In the genomic region with DNA sequence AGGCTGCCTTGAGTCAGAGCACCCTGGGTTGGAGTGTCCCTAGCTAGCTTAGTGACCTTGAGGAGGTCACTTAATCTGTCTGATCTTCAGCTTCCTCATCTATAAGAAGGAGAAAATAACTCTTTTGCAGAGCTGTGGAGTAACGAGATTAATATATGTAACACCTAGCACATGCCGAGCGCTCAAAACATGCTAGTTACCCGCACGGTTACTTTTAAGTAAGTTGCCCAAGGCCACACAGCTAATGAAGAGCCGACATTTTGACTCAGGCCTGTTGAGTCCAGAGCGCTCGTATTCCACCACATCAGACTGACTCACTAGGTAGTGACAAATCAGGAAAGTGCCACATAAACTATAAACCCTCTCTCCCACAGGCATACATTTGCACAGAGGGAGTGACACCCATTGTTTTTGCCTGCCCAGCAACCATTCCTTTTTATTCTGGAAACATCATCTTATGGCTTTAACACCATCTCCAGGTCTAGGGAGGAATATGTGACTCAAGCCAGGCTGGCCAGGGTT, we compare ENCODE assay signal across 10 cellular contexts. TPM values are rescaled to one million over a fixed set of nuclear protein-coding genes. Genes with fewer than 3 reads are reported as not detected.
A peak's percentile ranks its signal among the peaks of the same experiment; 100 is the strongest.
DNase-seq lines count a peak whose midpoint lies in the region; ATAC-seq, FAIRE-seq and TF ChIP-seq lines count a peak whose summit lies in the region.
"Had no signal": no experiment of that assay in that cellular context is flagged by ENCODE, and none has a peak within 500 bp of the region (broad histone marks: within the 10 kb centered on the region; RNA-seq: fewer than 3 reads in every experiment).

No MANE protein-coding gene starts in this region.

- no peak overlapping the region for H2BK12ac ChIP-seq in H9 (ENCODE audit: insufficient read length, low read depth, low read length)

- TF ChIP-seq CTCF in H9 (conservative IDR thresholded peaks at IDR 0.05) (no peak), endothelial cell of umbilical vein (IDR thresholded peaks at IDR 0.05; ENCODE audit: extremely low read depth in 1 of 2, insufficient read depth in 1 of 2, low read depth in 1 of 2, low read length in 2 of 2) (no peak), WTC11 (IDR thresholded peaks at IDR 0.05) (no peak)

- no CpG with 5 or more reads among the region's 8 CpGs for WGBS in H9 (ENCODE audit: extremely low coverage, insufficient read length, low lambda C conversion rate)

- H3K9me3 Mint-ChIP-seq in H9 (no peaks in the 10 kb centered on the region), WTC11 (no peaks in the 10 kb centered on the region)

- peak; percentile 45 for TF ChIP-seq POLR2A in endothelial cell of umbilical vein (IDR thresholded peaks at IDR 0.05; ENCODE audit: low read depth, low read length)

- no peak overlapping the region for H3K9ac ChIP-seq in H9 (ENCODE audit: extremely low read depth, insufficient read length, low read length)
- H3K9ac ChIP-seq in endothelial cell of umbilical vein (replicated peaks; ENCODE audit: extremely low read depth, insufficient read depth, low read length): peak overlapping the region; percentile 64
- H3K9ac ChIP-seq in skeletal muscle satellite cell (ENCODE audit: low read depth, low read length): peak overlapping the region; percentile 60

- no peaks in the 10 kb centered on the region for H3K79me1 ChIP-seq in H9 (ENCODE audit: insufficient read depth, low read depth, low read length, poor library complexity, severe bottlenecking)

- H3K4me1 ChIP-seq in H9 (ENCODE audit: insufficient read depth, low read length) (no peaks in the 10 kb centered on the region), SJSA1 (replicated peaks) (peaks cover 59% of the 10 kb centered on the region), endothelial cell of umbilical vein (ENCODE audit: control insufficient read depth, extremely low read depth, insufficient read depth, low read length) (peaks cover 38% of the 10 kb centered on the region), skeletal muscle satellite cell (ENCODE audit: control insufficient read depth, insufficient read depth, low read length) (peaks cover 50% of the 10 kb centered on the region)

- no peak overlapping the region for H4K5ac ChIP-seq in H9 (ENCODE audit: insufficient read length, low read depth, low read length)

- H3K27me3 Mint-ChIP-seq in H9 (ENCODE audit: low read depth) (no peaks in the 10 kb centered on the region; the same call in 1 of the 2 replicates), WTC11 (ENCODE audit: low read depth) (no peaks in the 10 kb centered on the region; the same call in 1 of the 2 replicates)

- no peak overlapping the region for H3K4me2 ChIP-seq in H9 (ENCODE audit: insufficient read depth, insufficient read length, low read length)
- H3K4me2 ChIP-seq in endothelial cell of umbilical vein (ENCODE audit: insufficient read depth, low read length): peak overlapping the region; percentile 5
- H3K4me2 ChIP-seq in skeletal muscle satellite cell (ENCODE audit: low read length): peak overlapping the region; percentile 26

- no peak overlapping the region; the same call in 1 of the 2 replicates for H2BK15ac ChIP-seq in H9 (ENCODE audit: low read depth, low read length)

- H4K91ac ChIP-seq in H9 (ENCODE audit: insufficient read length, low read depth, low read length): no peak overlapping the region

- no peaks in the 10 kb centered on the region for H3K79me2 ChIP-seq in H9 (ENCODE audit: insufficient read depth, low read length)
- no peaks in the 10 kb centered on the region for H3K79me2 ChIP-seq in endothelial cell of umbilical vein (ENCODE audit: control insufficient read depth, insufficient read depth, low read length)

- peaks cover 8 to 11% of the 10 kb centered on the region in 2 experiments for H3K4me1 Mint-ChIP-seq in H9
- peaks cover 8% of the 10 kb centered on the region for H3K4me1 Mint-ChIP-seq in WTC11

- H3K36me3 Mint-ChIP-seq in H9 (ENCODE audit: insufficient read depth in 1 of 3, low read depth in 3 of 3) (no peaks in the 10 kb centered on the region), WTC11 (no peaks in the 10 kb centered on the region)

- H3K23ac ChIP-seq in H9 (ENCODE audit: insufficient read length, low read depth, low read length): no peak overlapping the region

- H3K4me3 Mint-ChIP-seq in H9 (no peak overlapping the region), WTC11 (no peak overlapping the region)

- no peaks in the 10 kb centered on the region for H3K9me1 ChIP-seq in endothelial cell of umbilical vein (replicated peaks; ENCODE audit: control insufficient read depth, extremely low read depth, insufficient read depth, low read length)

- H3K36me3 ChIP-seq in SJSA1 (no peaks in the 10 kb centered on the region), endothelial cell of umbilical vein (ENCODE audit: control insufficient read depth in 2 of 2, extremely low read depth in 1 of 2, insufficient read depth in 2 of 2, low read length in 2 of 2) (no peaks in the 10 kb centered on the region), skeletal muscle satellite cell (ENCODE audit: insufficient read depth, low read length) (no peaks in the 10 kb centered on the region)

- H3K4me3 ChIP-seq in SJSA1 (no peak overlapping the region), endothelial cell of umbilical vein (replicated peaks in 1 of 3; ENCODE audit: insufficient read depth in 1 of 3, low read depth in 1 of 3, low read length in 3 of 3) (no peak overlapping the region), skeletal muscle satellite cell (ENCODE audit: low read length) (no peak overlapping the region)

- peak; percentile 71 for FAIRE-seq in endothelial cell of umbilical vein (lab: Jason Lieb, UNC)
- FAIRE-seq: TTC549 had no signal

- H3K56ac ChIP-seq in H9 (ENCODE audit: insufficient read length, low read depth, low read length): no peak overlapping the region

- peak overlapping the region; percentile 14 for H2BK120ac ChIP-seq in H9 (ENCODE audit: low read depth, low read length, poor library complexity, severe bottlenecking)

- no peak overlapping the region for H2AK5ac ChIP-seq in H9 (ENCODE audit: insufficient read length, low read length)

- no peaks in the 10 kb centered on the region for H3K23me2 ChIP-seq in H9 (ENCODE audit: insufficient read length, low read depth, low read length, poor library complexity, severe bottlenecking)

- POLR2A ChIA-PET in endothelial cell of umbilical vein (lab: Charles Lee) (interaction anchor here (0.5 to 2.7 kb wide), 4 partner anchors 24 to 529 kb away, joined by 3 to 46 read pairs (median 6); a partner anchor contains a TSS), WTC11 (lab: Charles Lee) (interaction anchor here (0.6 kb wide), 1 partner anchor 18 kb away, joined by 8 read pairs; no protein-coding TSS in a partner anchor)

- H3K9me3 ChIP-seq in H9 (ENCODE audit: control insufficient read depth, low read depth, low read length) (no peaks in the 10 kb centered on the region), SJSA1 (replicated peaks) (no peaks in the 10 kb centered on the region), endothelial cell of umbilical vein (replicated peaks; ENCODE audit: control insufficient read depth, insufficient read depth, low read length) (no peaks in the 10 kb centered on the region), skeletal muscle satellite cell (replicated peaks; ENCODE audit: low read length) (no peaks in the 10 kb centered on the region)

- H4K8ac ChIP-seq in H9 (replicated peaks; ENCODE audit: insufficient read length, low read depth, low read length): no peak overlapping the region

- no peak overlapping the region for H2BK5ac ChIP-seq in H9 (ENCODE audit: insufficient read length, low read length)

- no peak overlapping the region for H3K14ac ChIP-seq in H9 (ENCODE audit: insufficient read depth, low read length)

- H3K27me3 ChIP-seq in H9 (ENCODE audit: insufficient read depth, low read length) (no peaks in the 10 kb centered on the region), SJSA1 (replicated peaks) (no peaks in the 10 kb centered on the region), endothelial cell of umbilical vein (ENCODE audit: control insufficient read depth in 2 of 2, insufficient read depth in 2 of 2, low read length in 2 of 2) (no peaks in the 10 kb centered on the region), skeletal muscle satellite cell (ENCODE audit: control insufficient read depth, insufficient read depth, low read length) (no peaks in the 10 kb centered on the region)

- CTCF ChIA-PET in endothelial cell of umbilical vein (lab: Charles Lee) (interaction anchor here (1.1 to 10.7 kb wide), 9 partner anchors 14 to 310 kb away, joined by 4 to 327 read pairs (median 8); a partner anchor contains a TSS), WTC11 (lab: Charles Lee) (interaction anchor here (0.6 to 3.0 kb wide), 2 partner anchors 45 to 54 kb away, joined by 4 to 15 read pairs; no protein-coding TSS in a partner anchor)

- no peak overlapping the region; a peak in 1 of 7 replicates for H3K27ac Mint-ChIP-seq in H9
- no peak overlapping the region for H3K27ac Mint-ChIP-seq in WTC11

- H3T11ph ChIP-seq in H9 (ENCODE audit: low read length): no peak overlapping the region

- H4K20me1 ChIP-seq in H9 (ENCODE audit: control insufficient read depth, insufficient read depth, insufficient read length) (peaks cover 2% of the 10 kb centered on the region), endothelial cell of umbilical vein (replicated peaks; ENCODE audit: control insufficient read depth, extremely low read depth, insufficient read depth, low read length) (no peaks in the 10 kb centered on the region)

- no peak overlapping the region for H2BK20ac ChIP-seq in H9 (ENCODE audit: low read depth, low read length, poor library complexity, severe bottlenecking)

- no peak for DNase-seq in H9
- DNase-seq in SJSA1 (ENCODE audit: low read depth in 1 of 2, low spot score in 2 of 2): peak; percentile 59 to 78
- DNase-seq in endothelial cell of umbilical vein (ENCODE audit: low read depth, low spot score): peak; percentile 62
- DNase-seq in OCI-M2 (lab: John Stamatoyannopoulos, UW; ENCODE audit: unreplicated experiment): no peak
- DNase-seq in WTC11 (ENCODE audit: low spot score): no peak
- DNase-seq in DMS 273 (lab: John Stamatoyannopoulos, UW; ENCODE audit: unreplicated experiment): no peak
- DNase-seq: cortex of kidney, NCI-H2081 treated with DMSO at 0.1 percent for 48 hours had no signal

- H2AFZ ChIP-seq in H9 (ENCODE audit: low read length): no peak overlapping the region
- peak overlapping the region; percentile 68 for H2AFZ ChIP-seq in endothelial cell of umbilical vein (ENCODE audit: low read depth, low read length)

- intact Hi-C loops in endothelial cell of umbilical vein (cut with micrococcal nuclease): no loop called here

- dilution Hi-C loops in endothelial cell of umbilical vein (cut with MboI; ENCODE audit: extremely low pct_ligation_motif_present, low sequenced_read_pairs): no loop called here

- no peak overlapping the region for H3K4ac ChIP-seq in H9 (ENCODE audit: low read depth, low read length)

- H3K18ac ChIP-seq in H9 (ENCODE audit: insufficient read length, low read depth, low read length): no peak overlapping the region

- BruUV-seq in endothelial cell of umbilical vein (replicated peaks; lab: Mats Ljungman, UMichigan): no TSS peak

- no peak overlapping the region for H3K27ac ChIP-seq in H9 (ENCODE audit: insufficient read length, low read depth, low read length)
- H3K27ac ChIP-seq in SJSA1: peak overlapping the region; percentile 84
- H3K27ac ChIP-seq in endothelial cell of umbilical vein (ENCODE audit: insufficient read depth, low read depth, low read length): peak overlapping the region; percentile 91

- no peak for ATAC-seq in WTC11

RNA-seq across cellular contexts. Expression of a gene that starts 42.4 kb away (rescaled TPM):
- total RNA-seq in H9 (2021) (3.9 and 4.1 TPM in 2 replicates), endothelial cell of umbilical vein (40.3 and 57.4 TPM in 2 replicates), WTC11 (2021) (5.7 to 9.1 TPM (median 7.5 TPM) in 3 replicates)
- total RNA-seq in SJSA1 (2014; rRNA removed; shearing (Covaris generic)): 6.3 and 8.4 TPM in 2 replicates
- polyA plus RNA-seq in endothelial cell of umbilical vein: 31.9 and 57.9 TPM in 2 replicates
- polyA plus RNA-seq in endothelial cell of umbilical vein (2011; cell fraction: cytosol; rRNA removed): 40.4 and 45.0 TPM in 2 replicates
- polyA plus RNA-seq in endothelial cell of umbilical vein (2011; cell fraction: nucleus; rRNA removed): 232 and 244 TPM in 2 replicates
- polyA plus RNA-seq in endothelial cell of umbilical vein (2012): 77.7 and 85.4 TPM in 2 replicates
- 50.2 and 58.1 TPM in 2 replicates for polyA minus RNA-seq in endothelial cell of umbilical vein
- 14.3 TPM for polyA minus RNA-seq in endothelial cell of umbilical vein (2011; cell fraction: cytosol; rRNA and poly(A)+ RNA removed)
- polyA minus RNA-seq in endothelial cell of umbilical vein (2011; cell fraction: nucleus; rRNA and poly(A)+ RNA removed): 117 and 162 TPM in 2 replicates
- 38.8 and 45.0 TPM in 2 replicates for total RNA-seq in skeletal muscle satellite cell (2012; rRNA removed)

Comparison
In these comparisons a context has a peak if more than half of its experiments do, and no peak if none do; other contexts are left out.
1. DNase-seq: peak in SJSA1 (2 of 2) and endothelial cell of umbilical vein (single experiment); none in H9 (single experiment), OCI-M2 (single experiment), WTC11 (single experiment) and DMS 273 (single experiment).